17 cellular contexts compared by ENCODE assay signal in the genomic region with DNA sequence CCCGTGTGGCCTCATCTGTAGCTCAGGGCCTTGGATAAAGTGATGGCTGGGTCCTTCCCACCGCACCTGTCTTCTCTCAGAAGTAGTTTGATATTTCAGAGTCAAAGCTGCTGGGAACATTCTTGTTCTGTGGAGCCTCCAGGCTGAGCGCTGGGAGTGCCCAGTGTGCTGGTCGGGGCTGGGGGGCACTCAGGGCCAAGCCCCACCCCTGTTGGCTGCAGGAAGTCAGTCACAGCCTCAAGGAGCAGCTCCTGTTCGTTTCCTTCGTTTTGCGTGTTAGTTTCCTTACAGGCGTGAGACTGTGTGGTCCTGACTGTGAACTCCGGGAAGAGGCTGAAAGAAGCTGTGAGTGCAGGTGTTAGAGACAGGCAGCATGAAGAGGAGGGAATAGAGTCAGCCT.
"Had no signal": no experiment of that assay in that cellular context is flagged by ENCODE, and none has a peak within 500 bp of the region (broad histone marks: within the 10 kb centered on the region; RNA-seq: fewer than 3 reads in every experiment).

No MANE protein-coding gene starts in this region.

- H3K27me3 ChIP-seq: body of pancreas, ovary, tibial artery had no signal

- H3K4me3 Mint-ChIP-seq: activated CD4-positive, alpha-beta memory T cell treated with anti-CD3 and anti-CD28 coated beads, Interleukin-2, amount 10 ng/mL, durations not matched to agents 7 days and 5 days; activated CD4-positive, alpha-beta T cell treated with anti-CD3 and anti-CD28 coated beads for 36 hours; activated naive CD8-positive, alpha-beta T cell; activated T-cell treated with anti-CD3 and anti-CD28 coated beads, Interleukin-2, amount 50 U/mL, for 4 hours; dendritic cell treated with granulocyte-macrophage colony-stimulating factor and Interleukin-4, amounts not matched to agents 40 ng/mL and 50 ng/mL, for 4 days; effector memory CD8-positive, alpha-beta T cell; stimulated activated effector memory CD8-positive, alpha-beta T cell treated with anti-CD3 and anti-CD28 coated beads, Interleukin-12 subunit alpha, Interleukin-12 subunit beta, amount 100 ng/mL, for 72 hours; T-cell had no signal

- H3K27ac ChIP-seq: ovary, SK-N-MC, tibial artery, WERI-Rb-1 had no signal

- H3K27me3 Mint-ChIP-seq: activated CD4-positive, alpha-beta memory T cell treated with anti-CD3 and anti-CD28 coated beads, Interleukin-2, amount 10 ng/mL, durations not matched to agents 7 days and 5 days; activated CD4-positive, alpha-beta T cell treated with anti-CD3 and anti-CD28 coated beads for 36 hours; activated naive CD8-positive, alpha-beta T cell; dendritic cell treated with granulocyte-macrophage colony-stimulating factor and Interleukin-4, amounts not matched to agents 40 ng/mL and 50 ng/mL, for 4 days; effector memory CD8-positive, alpha-beta T cell; T-cell had no signal

- H3K9me3 ChIP-seq: body of pancreas, ovary, tibial artery had no signal

- H3K9me3 Mint-ChIP-seq: activated CD4-positive, alpha-beta memory T cell treated with anti-CD3 and anti-CD28 coated beads, Interleukin-2, amount 10 ng/mL, durations not matched to agents 7 days and 5 days; activated T-cell treated with anti-CD3 and anti-CD28 coated beads, Interleukin-2, amount 50 U/mL, for 4 hours; dendritic cell treated with granulocyte-macrophage colony-stimulating factor and Interleukin-4, amounts not matched to agents 40 ng/mL and 50 ng/mL, for 4 days; effector memory CD8-positive, alpha-beta T cell; stimulated activated effector memory CD8-positive, alpha-beta T cell treated with anti-CD3 and anti-CD28 coated beads, Interleukin-12 subunit alpha, Interleukin-12 subunit beta, amount 100 ng/mL, for 72 hours; T-cell had no signal

- H3K36me3 Mint-ChIP-seq: stimulated activated effector memory CD8-positive, alpha-beta T cell treated with anti-CD3 and anti-CD28 coated beads, Interleukin-12 subunit alpha, Interleukin-12 subunit beta, amount 100 ng/mL, for 72 hours had no signal

- ATAC-seq: activated CD4-positive, alpha-beta T cell treated with anti-CD3 and anti-CD28 coated beads for 36 hours; activated T-cell treated with anti-CD3 and anti-CD28 coated beads, Interleukin-2, amount 50 U/mL, for 4 hours; body of pancreas; effector memory CD8-positive, alpha-beta T cell; stimulated activated effector memory CD8-positive, alpha-beta T cell treated with anti-CD3 and anti-CD28 coated beads, Interleukin-12 subunit alpha, Interleukin-12 subunit beta, amount 100 ng/mL, for 72 hours; T-cell had no signal

- H3K4me3 ChIP-seq: body of pancreas, ovary, SK-N-MC, tibial artery had no signal

- H3K36me3 ChIP-seq: ovary, WERI-Rb-1 had no signal

- DNase-seq: activated CD4-positive, alpha-beta memory T cell treated with anti-CD3 and anti-CD28 coated beads, Interleukin-2, amount 10 ng/mL, durations not matched to agents 7 days and 5 days; activated CD4-positive, alpha-beta T cell treated with anti-CD3 and anti-CD28 coated beads for 36 hours; activated effector memory CD4-positive, alpha-beta T cell treated with anti-CD3 and anti-CD28 coated beads, Interleukin-2, amount 50 U/mL, for 16 hours; activated T-cell treated with anti-CD3 and anti-CD28 coated beads, Interleukin-2, amount 50 U/mL, for 4 hours; amygdala; body of pancreas; cerebellar nuclear complex; effector memory CD8-positive, alpha-beta T cell; mesendoderm; ovary; T-cell; tibial artery; WERI-Rb-1 had no signal

- H3K27ac Mint-ChIP-seq: activated CD4-positive, alpha-beta memory T cell treated with anti-CD3 and anti-CD28 coated beads, Interleukin-2, amount 10 ng/mL, durations not matched to agents 7 days and 5 days; activated CD4-positive, alpha-beta T cell treated with anti-CD3 and anti-CD28 coated beads for 36 hours; activated naive CD8-positive, alpha-beta T cell; dendritic cell treated with granulocyte-macrophage colony-stimulating factor and Interleukin-4, amounts not matched to agents 40 ng/mL and 50 ng/mL, for 4 days; stimulated activated effector memory CD8-positive, alpha-beta T cell treated with anti-CD3 and anti-CD28 coated beads, Interleukin-12 subunit alpha, Interleukin-12 subunit beta, amount 100 ng/mL, for 72 hours; T-cell had no signal
